9 cellular contexts compared by ENCODE assay signal in genomic region chr12:108826115-108826806, GRCh38. TPM values are rescaled to one million over a fixed set of nuclear protein-coding genes. Genes with fewer than 3 reads are reported as not detected.
DNase-seq lines count a peak whose midpoint lies in the region; ATAC-seq and TF ChIP-seq lines count a peak whose summit lies in the region.
"Had no signal": no experiment of that assay in that cellular context is flagged by ENCODE, and none has a peak within 500 bp of the region (broad histone marks: within the 10 kb centered on the region; RNA-seq: fewer than 3 reads in every experiment).

No MANE protein-coding gene starts in this region.

- H3K9ac ChIP-seq in endocrine pancreas (ENCODE audit: control insufficient read depth, insufficient read depth, low read length) = peak overlapping the region; percentile 39

- peak; percentile 51 for DNase-seq in GM10266 (ENCODE audit: extremely low spot score)
- no peak for DNase-seq in vagina (ENCODE audit: extremely low spot score in 2 of 2)
- DNase-seq in activated naive CD4-positive, alpha-beta T cell treated with anti-CD3 and anti-CD28 coated beads, Interleukin-2, amount 50 U/mL, for 16 hours = no peak
- DNase-seq in CD8-positive, alpha-beta memory T cell = no peak

- intact Hi-C loops in vagina (cut with DNase I) = no loop called here

- POLR2A ChIA-PET in CD8-positive, alpha-beta memory T cell (lab: Charles Lee) = no interaction called here

- H3K27ac Mint-ChIP-seq in CD8-positive, alpha-beta memory T cell = peak overlapping the region in 3 of 8 donors; percentile 27 to 29 (median 29)

- H3K9me3 ChIP-seq in endocrine pancreas (ENCODE audit: control insufficient read depth, low read length) (no peaks in the 10 kb centered on the region), muscle layer of duodenum (ENCODE audit: control insufficient read depth in 1 of 2, low read length in 2 of 2) (no peaks in the 10 kb centered on the region), vagina (no peaks in the 10 kb centered on the region)
- H3K9me3 ChIP-seq in CD8-positive, alpha-beta memory T cell (ENCODE audit: low read length) = no peaks in the 10 kb centered on the region

- H3K4me1 ChIP-seq in endocrine pancreas (ENCODE audit: control insufficient read depth, insufficient read depth, low read length) = peaks cover 17% of the 10 kb centered on the region
- H3K4me1 ChIP-seq in muscle layer of duodenum (ENCODE audit: control insufficient read depth in 1 of 2, insufficient read depth in 2 of 2, low read length in 2 of 2) = peaks cover 31 to 34% of the 10 kb centered on the region in 2 donors
- H3K4me1 ChIP-seq in vagina = peaks cover 75% of the 10 kb centered on the region
- peaks cover 5% of the 10 kb centered on the region for H3K4me1 ChIP-seq in CD8-positive, alpha-beta memory T cell (ENCODE audit: insufficient read depth, low read length)

- peak overlapping the region; percentile 95 for H3K27ac ChIP-seq in muscle layer of duodenum (ENCODE audit: low read length)
- peak overlapping the region; percentile 72 for H3K27ac ChIP-seq in vagina
- no peak overlapping the region for H3K27ac ChIP-seq in CD8-positive, alpha-beta memory T cell (ENCODE audit: low read depth, low read length)

- H3K36me3 ChIP-seq in endocrine pancreas (ENCODE audit: control insufficient read depth, insufficient read depth, low read length) = no peaks in the 10 kb centered on the region
- H3K36me3 ChIP-seq in muscle layer of duodenum (ENCODE audit: control insufficient read depth in 1 of 2, insufficient read depth in 2 of 2, low read length in 2 of 2) = peaks cover 12 to 29% of the 10 kb centered on the region in 2 donors
- peaks cover 0 to 5% of the 10 kb centered on the region in 2 donors for H3K36me3 ChIP-seq in vagina
- H3K36me3 ChIP-seq in CD8-positive, alpha-beta memory T cell (ENCODE audit: insufficient read depth, low read length) = no peaks in the 10 kb centered on the region

- no peak for TF ChIP-seq POLR2A in vagina (IDR thresholded peaks at IDR 0.05)

- CTCF ChIA-PET in CD8-positive, alpha-beta memory T cell (lab: Charles Lee) = interaction anchor here (1.3 kb wide), 1 partner anchor 23 kb away, joined by 5 read pairs; no protein-coding TSS in a partner anchor

- no peaks in the 10 kb centered on the region for H3K9me3 Mint-ChIP-seq in CD8-positive, alpha-beta memory T cell

- H3K4me3 Mint-ChIP-seq in CD8-positive, alpha-beta memory T cell = no peak overlapping the region

- TF ChIP-seq CTCF in GM10266 (IDR thresholded peaks at IDR 0.05; ENCODE audit: control insufficient read depth, insufficient read depth, low read depth, missing control alignments) (peak; percentile 2), vagina (IDR thresholded peaks at IDR 0.05) (no peak)

- no peaks in the 10 kb centered on the region for H3K27me3 Mint-ChIP-seq in CD8-positive, alpha-beta memory T cell

- no peak for ATAC-seq in GM19395 (IDR thresholded peaks at IDR 0.05; ENCODE audit: unreplicated experiment)

- H3K36me3 Mint-ChIP-seq in CD8-positive, alpha-beta memory T cell = peaks cover 0 to 59% (median 13%) of the 10 kb centered on the region in 3 donors

- H3K4me3 ChIP-seq in endocrine pancreas (ENCODE audit: control insufficient read depth, insufficient read depth, low read length) = peak overlapping the region; percentile 63
- H3K4me3 ChIP-seq in muscle layer of duodenum (ENCODE audit: low read depth in 1 of 2, low read length in 2 of 2) = peak overlapping the region; percentile 10 to 39
- peak overlapping the region in 1 of 2 donors; percentile 30 for H3K4me3 ChIP-seq in vagina
- H3K4me3 ChIP-seq in CD8-positive, alpha-beta memory T cell (ENCODE audit: low read length) = no peak overlapping the region

- H3K27me3 ChIP-seq in endocrine pancreas (ENCODE audit: control insufficient read depth, insufficient read depth, low read length) (no peaks in the 10 kb centered on the region), muscle layer of duodenum (ENCODE audit: low read depth, low read length) (no peaks in the 10 kb centered on the region), vagina (no peaks in the 10 kb centered on the region)
- no peaks in the 10 kb centered on the region for H3K27me3 ChIP-seq in CD8-positive, alpha-beta memory T cell (ENCODE audit: insufficient read depth, low read length, poor library complexity, severe bottlenecking)

- H3K4me1 Mint-ChIP-seq in CD8-positive, alpha-beta memory T cell = peaks cover 16 to 49% (median 23%) of the 10 kb centered on the region in 3 donors

TF ChIP-seq in PFSK-1, 5 proteins besides CTCF, POLR2A, EP300 and RAD21:
- TF ChIP-seq FOXP2 (optimal IDR thresholded peaks at IDR 0.05; ENCODE audit: borderline replicate concordance, extremely low read depth, extremely low read length, insufficient read depth) (no peak), TAF1 (IDR thresholded peaks at IDR 0.05; ENCODE audit: borderline replicate concordance, insufficient read depth, low read length) (peak; percentile 58; the same call in 1 of the 2 replicates), REST (IDR thresholded peaks at IDR 0.05; ENCODE audit: insufficient read depth in 1 of 2, low read depth in 2 of 2, low read length in 2 of 2) (no peak), POLR2AphosphoS5 (IDR thresholded peaks at IDR 0.05; ENCODE audit: low read depth, low read length) (no peak), SIN3A (IDR thresholded peaks at IDR 0.05; ENCODE audit: borderline replicate concordance, insufficient read depth, low read length) (peak; percentile 77; the same call in 1 of the 2 replicates)

RNA-seq across cellular contexts. Expression of gene SSH1, which starts 31.1 kb away (rescaled TPM):
- 14.7 TPM for polyA plus RNA-seq in PFSK-1 (2012; ENCODE audit: insufficient read length, low read depth)
- 38.1 TPM for total RNA-seq in vagina
- 10 to 100 TPM; 38.4 to 42.4 TPM for total RNA-seq in CD8-positive, alpha-beta memory T cell
- 12.0 TPM for polyA plus RNA-seq in CD8-positive, alpha-beta memory T cell

RNA-seq across cellular contexts. Expression of gene DAO, which starts 53.6 kb away (rescaled TPM):
- polyA plus RNA-seq in PFSK-1 (2012; ENCODE audit: insufficient read length, low read depth) = not detected
- total RNA-seq in vagina = not detected
- total RNA-seq in CD8-positive, alpha-beta memory T cell = not detected
- polyA plus RNA-seq in CD8-positive, alpha-beta memory T cell = not detected
- total RNA-seq: T-helper 2 cell treated with Interferon-gamma antibody and Interleukin-4, amounts not matched to agents 100 ng/mL and 5 ng/mL, for 36 hours had no signal
